In the genomic region with DNA sequence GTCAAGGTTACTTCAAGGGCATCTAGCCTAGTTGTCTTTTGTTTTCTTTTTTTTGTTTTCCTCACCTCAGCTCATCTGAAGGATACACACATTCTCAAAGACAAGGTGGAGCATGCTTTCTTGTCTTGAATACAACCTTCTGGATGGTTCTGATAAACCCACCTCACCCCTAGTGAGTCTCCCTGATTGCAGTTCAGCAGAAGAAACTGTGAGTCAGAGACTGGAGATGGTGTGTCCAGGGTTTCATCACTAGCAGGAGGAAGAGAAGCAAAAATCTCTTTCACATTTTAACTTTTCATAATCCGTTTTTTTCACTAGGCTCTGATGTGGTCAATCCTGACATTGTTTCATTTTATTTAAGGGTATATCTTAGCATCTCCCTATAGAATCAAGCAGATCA, we compare ENCODE assay signal across 1 cellular context.
TF ChIP-seq lines count a peak whose summit lies in the region.

No MANE protein-coding gene starts in this region.

TF ChIP-seq in SK-N-SH, 30 proteins besides CTCF, POLR2A, EP300 and RAD21 (continued from another document):
- TF ChIP-seq TAF1 (IDR thresholded peaks at IDR 0.05; ENCODE audit: borderline replicate concordance, low read depth, low read length) (no peak), RXRA (IDR thresholded peaks at IDR 0.05; ENCODE audit: borderline replicate concordance, low read depth) (no peak)
- TF ChIP-seq, protein P1, sequence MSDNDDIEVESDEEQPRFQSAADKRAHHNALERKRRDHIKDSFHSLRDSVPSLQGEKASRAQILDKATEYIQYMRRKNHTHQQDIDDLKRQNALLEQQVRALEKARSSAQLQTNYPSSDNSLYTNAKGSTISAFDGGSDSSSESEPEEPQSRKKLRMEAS (IDR thresholded peaks at IDR 0.05; ENCODE audit: low read depth): no peak
- TF ChIP-seq, protein P2, sequence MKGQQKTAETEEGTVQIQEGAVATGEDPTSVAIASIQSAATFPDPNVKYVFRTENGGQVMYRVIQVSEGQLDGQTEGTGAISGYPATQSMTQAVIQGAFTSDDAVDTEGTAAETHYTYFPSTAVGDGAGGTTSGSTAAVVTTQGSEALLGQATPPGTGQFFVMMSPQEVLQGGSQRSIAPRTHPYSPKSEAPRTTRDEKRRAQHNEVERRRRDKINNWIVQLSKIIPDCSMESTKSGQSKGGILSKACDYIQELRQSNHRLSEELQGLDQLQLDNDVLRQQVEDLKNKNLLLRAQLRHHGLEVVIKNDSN (IDR thresholded peaks at IDR 0.05; ENCODE audit: borderline replicate concordance, low read depth): no peak
